8 cellular contexts compared by ENCODE assay signal in the genomic region with DNA sequence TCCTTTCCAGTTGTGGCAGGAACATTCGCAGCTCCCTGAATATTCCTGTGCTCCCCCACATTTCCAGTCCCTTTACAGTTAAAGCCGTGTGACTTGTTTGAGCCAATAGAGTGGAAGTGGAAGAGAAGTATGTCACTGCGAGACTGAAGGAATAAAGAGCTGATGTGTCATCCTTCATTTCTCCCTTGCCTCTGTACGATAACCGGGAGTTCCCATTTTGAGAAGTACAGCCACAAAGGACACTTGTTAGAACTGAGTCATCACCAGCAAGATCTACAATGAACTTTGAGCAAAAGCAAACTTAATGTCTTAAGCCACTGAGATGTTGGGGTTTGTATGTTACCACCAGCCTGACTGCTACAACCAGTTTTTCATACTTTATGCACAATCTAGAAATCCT.
DNase-seq lines count a peak whose midpoint lies in the region; ATAC-seq and TF ChIP-seq lines count a peak whose summit lies in the region.

No MANE protein-coding gene starts in this region.

- no peak overlapping the region for H3K27ac Mint-ChIP-seq in stimulated activated naive B cell treated with anti-CD40 and anti-IgM and Interleukin-4, amounts not matched to agents 10 μg/mL and 1 μg/mL and 100 μg/mL, for 72 hours

- peaks cover 7 to 15% of the 10 kb centered on the region in 2 donors for H3K4me1 Mint-ChIP-seq in stimulated activated naive B cell treated with anti-CD40 and anti-IgM and Interleukin-4, amounts not matched to agents 10 μg/mL and 1 μg/mL and 100 μg/mL, for 72 hours

- H3K4me1 ChIP-seq in right atrium auricular region, result no peaks in the 10 kb centered on the region

- in situ Hi-C loops in brain microvascular endothelial cell (cut with HindIII; ENCODE audit: low pct_ligation_motif_present, low sequenced_read_pairs), result no loop called here

- peak; percentile 85 for ATAC-seq in GM21423 (IDR thresholded peaks at IDR 0.05; ENCODE audit: unreplicated experiment)
- peak; percentile 94 to 96 for ATAC-seq in stimulated activated naive B cell treated with anti-CD40 and anti-IgM and Interleukin-4, amounts not matched to agents 10 μg/mL and 1 μg/mL and 100 μg/mL, for 72 hours (replicated peaks)

- H3K4me3 ChIP-seq in brain microvascular endothelial cell (ENCODE audit: low read depth, low read length), result no peak overlapping the region
- no peak overlapping the region for H3K4me3 ChIP-seq in right atrium auricular region

- no peaks in the 10 kb centered on the region for H3K36me3 Mint-ChIP-seq in stimulated activated naive B cell treated with anti-CD40 and anti-IgM and Interleukin-4, amounts not matched to agents 10 μg/mL and 1 μg/mL and 100 μg/mL, for 72 hours

- H3K27me3 ChIP-seq in brain microvascular endothelial cell (replicated peaks), result no peaks in the 10 kb centered on the region
- no peaks in the 10 kb centered on the region for H3K27me3 ChIP-seq in right atrium auricular region

- H3K4me3 Mint-ChIP-seq in stimulated activated naive B cell treated with anti-CD40 and anti-IgM and Interleukin-4, amounts not matched to agents 10 μg/mL and 1 μg/mL and 100 μg/mL, for 72 hours, result no peak overlapping the region

- H3K27me3 Mint-ChIP-seq in stimulated activated naive B cell treated with anti-CD40 and anti-IgM and Interleukin-4, amounts not matched to agents 10 μg/mL and 1 μg/mL and 100 μg/mL, for 72 hours, result peaks cover 0 to 2% of the 10 kb centered on the region in 2 donors

- H3K36me3 ChIP-seq in brain microvascular endothelial cell (replicated peaks) (no peaks in the 10 kb centered on the region), right atrium auricular region (no peaks in the 10 kb centered on the region)

- no peak overlapping the region for H3K27ac ChIP-seq in brain microvascular endothelial cell
- H3K27ac ChIP-seq in right atrium auricular region, result no peak overlapping the region

- H3K9me3 Mint-ChIP-seq in stimulated activated naive B cell treated with anti-CD40 and anti-IgM and Interleukin-4, amounts not matched to agents 10 μg/mL and 1 μg/mL and 100 μg/mL, for 72 hours, result peaks cover 0 to 5% of the 10 kb centered on the region in 2 donors

- H3K9me3 ChIP-seq in right atrium auricular region, result no peaks in the 10 kb centered on the region

- DNase-seq in AG08396 (ENCODE audit: low spot score) (peak; percentile 34), Kasumi-1 (lab: John Stamatoyannopoulos, UW) (peak; percentile 86 to 91), brain microvascular endothelial cell (peak; percentile 81), OCI-M2 (lab: John Stamatoyannopoulos, UW; ENCODE audit: unreplicated experiment) (no peak), NCI-H69 (lab: John Stamatoyannopoulos, UW) (no peak), right atrium auricular region (ENCODE audit: low spot score) (no peak)
- peak; percentile 9 for DNase-seq in stimulated activated naive B cell treated with anti-CD40 and anti-IgM and Interleukin-4, amounts not matched to agents 10 μg/mL and 1 μg/mL and 100 μg/mL, for 72 hours

- TF ChIP-seq CTCF in brain microvascular endothelial cell (IDR thresholded peaks at IDR 0.05; ENCODE audit: low read depth, low read length, missing control alignments), result no peak
- no peak for TF ChIP-seq CTCF in right atrium auricular region (IDR thresholded peaks at IDR 0.05)

Comparison
In these comparisons a context has a peak if more than half of its experiments do, and no peak if none do; other contexts are left out.
1. DNase-seq: peak in AG08396 (single experiment), Kasumi-1 (2 of 2), brain microvascular endothelial cell (single experiment) and stimulated activated naive B cell treated with anti-CD40 and anti-IgM and Interleukin-4, amounts not matched to agents 10 μg/mL and 1 μg/mL and 100 μg/mL, for 72 hours (single experiment); none in OCI-M2 (single experiment), NCI-H69 (single experiment) and right atrium auricular region (single experiment).